12 cellular contexts compared by ENCODE assay signal in the genomic region with DNA sequence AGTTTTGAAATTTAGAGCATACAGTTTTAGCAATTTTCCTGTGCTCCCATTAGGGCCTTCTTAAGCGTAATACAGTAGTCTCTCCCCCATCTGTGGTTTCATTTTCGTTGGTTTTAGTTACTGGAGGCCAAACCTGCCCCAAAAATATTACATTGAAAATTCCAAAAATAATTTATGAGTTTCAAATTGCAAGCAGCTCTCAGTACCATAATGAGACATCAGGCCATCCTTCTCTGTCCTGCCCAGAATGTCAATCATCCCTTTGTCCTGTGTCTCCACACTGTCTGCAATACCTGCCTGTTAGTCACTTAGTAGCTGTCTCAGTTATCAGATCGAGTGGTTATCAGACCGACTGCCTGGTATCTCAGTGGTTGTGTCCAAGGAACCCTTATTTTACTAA. TPM values are rescaled to one million over a fixed set of nuclear protein-coding genes. Genes with fewer than 3 reads are reported as not detected.
DNase-seq lines count a peak whose midpoint lies in the region; ATAC-seq and FAIRE-seq lines count a peak whose summit lies in the region.
"Had no signal": no experiment of that assay in that cellular context is flagged by ENCODE, and none has a peak within 500 bp of the region (broad histone marks: within the 10 kb centered on the region; RNA-seq: fewer than 3 reads in every experiment).

No MANE protein-coding gene starts in this region.

- 77 to 84% (median 78%) methylated on average over 4 of the region's 4 CpGs for WGBS in small intestine, 3 donors

- H3K4me3 Mint-ChIP-seq in stimulated activated effector memory CD8-positive, alpha-beta T cell treated with anti-CD3 and anti-CD28 coated beads, Interleukin-12 subunit alpha, Interleukin-12 subunit beta, amount 100 ng/mL, for 72 hours: no peak overlapping the region

- FAIRE-seq in small intestine (lab: Jason Lieb, UNC): no peak

- no peaks in the 10 kb centered on the region for H3K9me3 ChIP-seq in small intestine (ENCODE audit: control insufficient read depth, low read depth)

- peaks cover 4 to 6% of the 10 kb centered on the region in 2 donors for H3K36me3 ChIP-seq in small intestine (ENCODE audit: control insufficient read depth in 2 of 2, insufficient read depth in 2 of 2, low read length in 2 of 2)

- H3K27me3 ChIP-seq in small intestine (ENCODE audit: control insufficient read depth in 2 of 2, insufficient read depth in 2 of 2, low read length in 2 of 2): no peaks in the 10 kb centered on the region
- H3K27me3 ChIP-seq: cardiac muscle cell had no signal

- no peak overlapping the region for H3K27ac Mint-ChIP-seq in stimulated activated effector memory CD8-positive, alpha-beta T cell treated with anti-CD3 and anti-CD28 coated beads, Interleukin-12 subunit alpha, Interleukin-12 subunit beta, amount 100 ng/mL, for 72 hours

- H3K36me3 Mint-ChIP-seq in stimulated activated effector memory CD8-positive, alpha-beta T cell treated with anti-CD3 and anti-CD28 coated beads, Interleukin-12 subunit alpha, Interleukin-12 subunit beta, amount 100 ng/mL, for 72 hours: peaks cover 95% of the 10 kb centered on the region

- peaks cover 12% of the 10 kb centered on the region for H3K9me3 Mint-ChIP-seq in stimulated activated effector memory CD8-positive, alpha-beta T cell treated with anti-CD3 and anti-CD28 coated beads, Interleukin-12 subunit alpha, Interleukin-12 subunit beta, amount 100 ng/mL, for 72 hours

- no peak overlapping the region for H3K4me3 ChIP-seq in small intestine (ENCODE audit: low read depth in 1 of 2, low read length in 2 of 2)
- H3K4me3 ChIP-seq: cardiac muscle cell had no signal

- H3K4me1 ChIP-seq in small intestine (ENCODE audit: control insufficient read depth in 2 of 2, insufficient read depth in 1 of 2, low read depth in 1 of 2, low read length in 1 of 2): no peaks in the 10 kb centered on the region

- DNase-seq in stimulated activated effector memory CD8-positive, alpha-beta T cell treated with anti-CD3 and anti-CD28 coated beads, Interleukin-12 subunit alpha, Interleukin-12 subunit beta, amount 100 ng/mL, for 72 hours (ENCODE audit: low spot score in 2 of 2): no peak
- no peak for DNase-seq in NCI-H524 (lab: John Stamatoyannopoulos, UW)
- DNase-seq in small intestine: no peak
- DNase-seq in activated naive CD4-positive, alpha-beta T cell treated with anti-CD3 and anti-CD28 coated beads, Interleukin-2, amount 50 U/mL, for 16 hours: no peak
- DNase-seq: activated CD8-positive, alpha-beta memory T cell treated with anti-CD3 and anti-CD28 coated beads, Interleukin-2, amount 50 U/mL, for 48 hours; DMS153; H7; T-helper 1 cell had no signal

- ATAC-seq in GM19043 (IDR thresholded peaks at IDR 0.05; ENCODE audit: low read depth, unreplicated experiment) (peak; percentile 67), GM21786 (IDR thresholded peaks at IDR 0.05; ENCODE audit: unreplicated experiment) (peak; percentile 72), HG03342 (IDR thresholded peaks at IDR 0.05; ENCODE audit: unreplicated experiment) (peak; percentile 76)
- peak; percentile 47 for ATAC-seq in stimulated activated effector memory CD8-positive, alpha-beta T cell treated with anti-CD3 and anti-CD28 coated beads, Interleukin-12 subunit alpha, Interleukin-12 subunit beta, amount 100 ng/mL, for 72 hours

- peaks cover 23% of the 10 kb centered on the region for H3K4me1 Mint-ChIP-seq in stimulated activated effector memory CD8-positive, alpha-beta T cell treated with anti-CD3 and anti-CD28 coated beads, Interleukin-12 subunit alpha, Interleukin-12 subunit beta, amount 100 ng/mL, for 72 hours

- H3K27ac ChIP-seq in small intestine (ENCODE audit: low read depth in 1 of 2, low read length in 1 of 2): no peak overlapping the region
- H3K27ac ChIP-seq: cardiac muscle cell had no signal

RNA-seq across cellular contexts. Expression of a gene that starts 45.4 kb away (rescaled TPM):
- polyA plus RNA-seq in small intestine: 10 to 100 TPM; 18.1 to 29.0 (median 25.0) TPM

RNA-seq across cellular contexts. Expression of a gene that starts 54.7 kb away (rescaled TPM):
- polyA plus RNA-seq in small intestine: under 1 TPM in 1 of 3 donors, not detected in 2; 0.19 TPM
